In genomic region chr16:23504453-23505179, GRCh38 we compare ENCODE assay signal across 8 cellular contexts. TPM values are rescaled to one million over a fixed set of nuclear protein-coding genes. Genes with fewer than 3 reads are reported as not detected.
DNase-seq lines count a peak whose midpoint lies in the region; ATAC-seq and TF ChIP-seq lines count a peak whose summit lies in the region.

No MANE protein-coding gene starts in this region.

- H4K8ac ChIP-seq in mesendoderm (ENCODE audit: low read depth, low read length) = no peak overlapping the region

- peak overlapping the region; percentile 24 for H3K23ac ChIP-seq in mesendoderm (ENCODE audit: low read length)

- no peak overlapping the region for H4K5ac ChIP-seq in mesendoderm (ENCODE audit: low read length)

- H3K36me3 ChIP-seq in KMS-11 (ENCODE audit: insufficient read depth) (no peaks in the 10 kb centered on the region; the same call in 1 of the 2 replicates), mesendoderm (ENCODE audit: control insufficient read depth, insufficient read depth, low read length) (no peaks in the 10 kb centered on the region)

- H3K4me2 ChIP-seq in KMS-11 (peak overlapping the region; percentile 16; the same call in 1 of the 2 replicates), mesendoderm (ENCODE audit: low read length) (no peak overlapping the region)

- no peak overlapping the region for H2BK15ac ChIP-seq in mesendoderm (replicated peaks; ENCODE audit: low read depth)

- no peak overlapping the region for H3K18ac ChIP-seq in mesendoderm (ENCODE audit: low read length)

- H3K79me1 ChIP-seq in mesendoderm (ENCODE audit: low read length) = peaks cover 38% of the 10 kb centered on the region

- no peak overlapping the region for H2AK5ac ChIP-seq in mesendoderm (ENCODE audit: low read length)

- H3K4ac ChIP-seq in mesendoderm (ENCODE audit: low read depth, low read length) = no peak overlapping the region

- H3K79me2 ChIP-seq in KMS-11 (ENCODE audit: insufficient read depth, low read depth) = peaks cover 99% of the 10 kb centered on the region
- H3K79me2 ChIP-seq in mesendoderm (ENCODE audit: control insufficient read depth, insufficient read depth, low read length) = peaks cover 86% of the 10 kb centered on the region

- ATAC-seq in GM21529 (IDR thresholded peaks at IDR 0.05; ENCODE audit: unreplicated experiment) = peak; percentile 67

- WGBS in mesendoderm (ENCODE audit: extremely low coverage, insufficient coverage, low lambda C conversion rate) = no CpG with 5 or more reads among the region's 13 CpGs

- TF ChIP-seq CTCF in KMS-11 (conservative IDR thresholded peaks at IDR 0.05; ENCODE audit: low read depth, low read length) = no peak

- DNase-seq in DMS 273 (lab: John Stamatoyannopoulos, UW; ENCODE audit: unreplicated experiment) (peak; percentile 67), cerebellar cortex (ENCODE audit: low spot score) (peak; percentile 35), mesendoderm (peak; percentile 87), RPMI8226 (no peak)
- DNase-seq in activated CD4-positive, alpha-beta T cell treated with anti-CD3 and anti-CD28 coated beads for 1 hour = peak; percentile 29
- peak; percentile 75 for DNase-seq in stimulated activated CD8-positive, alpha-beta memory T cell treated with anti-CD3 and anti-CD28 coated beads, Interleukin-4, amount 100 ng/mL, for 24 hours (ENCODE audit: low read depth)

- no peak overlapping the region for H2BK120ac ChIP-seq in mesendoderm (ENCODE audit: low read depth, low read length)

- no peaks in the 10 kb centered on the region for H3K27me3 ChIP-seq in KMS-11 (ENCODE audit: insufficient read depth, low read depth)
- H3K27me3 ChIP-seq in mesendoderm (ENCODE audit: insufficient read depth, low read length, poor library complexity) = no peaks in the 10 kb centered on the region

- no peak overlapping the region for H3K56ac ChIP-seq in mesendoderm (ENCODE audit: low read length)

- H3K4me1 ChIP-seq in KMS-11 (ENCODE audit: low read depth, poor library complexity, severe bottlenecking) (peaks cover 51% of the 10 kb centered on the region), mesendoderm (ENCODE audit: control insufficient read depth, low read depth, low read length) (peaks cover 6% of the 10 kb centered on the region)

- no peak overlapping the region for H3K27ac ChIP-seq in KMS-11
- peak overlapping the region; percentile 23 for H3K27ac ChIP-seq in mesendoderm (ENCODE audit: low read depth, low read length)

- H3K4me3 ChIP-seq in KMS-11 (IDR thresholded peaks at IDR 0.05; ENCODE audit: insufficient read depth, low read depth, low read length) (no peak overlapping the region), mesendoderm (ENCODE audit: low read length) (no peak overlapping the region)

- H4K20me1 ChIP-seq in KMS-11 (ENCODE audit: insufficient read depth) = peaks cover 24% of the 10 kb centered on the region

- H2BK5ac ChIP-seq in mesendoderm (ENCODE audit: low read length) = no peak overlapping the region

- H3K9ac ChIP-seq in KMS-11 (no peak overlapping the region), mesendoderm (ENCODE audit: low read length) (peak overlapping the region; percentile 8)

- no peak overlapping the region for H2AFZ ChIP-seq in KMS-11 (ENCODE audit: low read depth)

RNA-seq across cellular contexts. Expression of gene GGA2, which starts 5.7 kb away (rescaled TPM):
- polyA plus RNA-seq in mesendoderm (2013, experiment 1 of 2) = 34.7 TPM
- 35.7 TPM for polyA plus RNA-seq in mesendoderm (2013, experiment 2 of 2)

RNA-seq across cellular contexts. Expression of gene COG7, which starts 51.6 kb away (rescaled TPM):
- polyA plus RNA-seq in mesendoderm (2013, experiment 1 of 2) = 8.5 TPM
- 8.7 TPM for polyA plus RNA-seq in mesendoderm (2013, experiment 2 of 2)

RNA-seq across cellular contexts. Expression of gene EARS2, which starts 52.5 kb away (rescaled TPM):
- polyA plus RNA-seq in mesendoderm (2013, experiment 1 of 2) = 20.5 TPM
- polyA plus RNA-seq in mesendoderm (2013, experiment 2 of 2) = 18.2 TPM

RNA-seq across cellular contexts. Expression of gene UBFD1, which starts 52.9 kb away (rescaled TPM):
- 45.0 TPM for polyA plus RNA-seq in mesendoderm (2013, experiment 1 of 2)
- polyA plus RNA-seq in mesendoderm (2013, experiment 2 of 2) = 45.0 TPM
